In genomic region chr2:74491671-74492544, GRCh38 we compare ENCODE assay signal across 2 cellular contexts.
TF ChIP-seq lines count a peak whose summit lies in the region.

No MANE protein-coding gene starts in this region.

TF ChIP-seq in liver, 16 proteins besides CTCF, POLR2A, EP300 and RAD21:
- no peak for TF ChIP-seq NR2F2 (IDR thresholded peaks at IDR 0.05)
- peak; percentile 44 for TF ChIP-seq REST (IDR thresholded peaks at IDR 0.05)
- TF ChIP-seq FOXA1 (IDR thresholded peaks at IDR 0.05) = no peak
- TF ChIP-seq RXRA (IDR thresholded peaks at IDR 0.05) = peak; percentile 89 to 91
- TF ChIP-seq FOXA2 (IDR thresholded peaks at IDR 0.05) = no peak
- TF ChIP-seq, protein P1, sequence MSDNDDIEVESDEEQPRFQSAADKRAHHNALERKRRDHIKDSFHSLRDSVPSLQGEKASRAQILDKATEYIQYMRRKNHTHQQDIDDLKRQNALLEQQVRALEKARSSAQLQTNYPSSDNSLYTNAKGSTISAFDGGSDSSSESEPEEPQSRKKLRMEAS (IDR thresholded peaks at IDR 0.05) = peak; percentile 84
- no peak for TF ChIP-seq TAF1 (conservative IDR thresholded peaks at IDR 0.05)
- TF ChIP-seq ATF3 (IDR thresholded peaks at IDR 0.05) = peak; percentile 24
- peak; percentile 69 for TF ChIP-seq ZBTB33 (IDR thresholded peaks at IDR 0.05)
- TF ChIP-seq EGR1 (IDR thresholded peaks at IDR 0.05; ENCODE audit: low read depth in 2 of 2) = peak in 1 of 2 donors; percentile 39
- TF ChIP-seq GABPA (IDR thresholded peaks at IDR 0.05 in 1 of 2, conservative IDR thresholded peaks at IDR 0.05 in 1 of 2) = peak in 1 of 2 donors; percentile 74
- peak in 1 of 2 donors; percentile 65 for TF ChIP-seq JUND (IDR thresholded peaks at IDR 0.05)
- TF ChIP-seq SP1 (IDR thresholded peaks at IDR 0.05) = peak; percentile 69
- peak; percentile 84 to 95 for TF ChIP-seq HNF4A (conservative IDR thresholded peaks at IDR 0.05)
- TF ChIP-seq HNF4G (IDR thresholded peaks at IDR 0.05) = peak; percentile 67
- peak; percentile 79 for TF ChIP-seq YY1 (IDR thresholded peaks at IDR 0.05)
TF ChIP-seq in liver: peak in this region for 12.

TF ChIP-seq in HepG2, 621 proteins besides CTCF, POLR2A, EP300 and RAD21:
- TF ChIP-seq HDAC2 (CRISPR knock-in tag; IDR thresholded peaks at IDR 0.05) (no peak), ZNF292 (CRISPR knock-in tag; IDR thresholded peaks at IDR 0.05; ENCODE audit: borderline replicate concordance, low read depth) (no peak), ZBTB25 (CRISPR knock-in tag; IDR thresholded peaks at IDR 0.05) (no peak), NFKB2 (CRISPR knock-in tag; IDR thresholded peaks at IDR 0.05; ENCODE audit: borderline replicate concordance) (no peak), ZNF605 (CRISPR knock-in tag; IDR thresholded peaks at IDR 0.05) (no peak), THAP8 (CRISPR knock-in tag; IDR thresholded peaks at IDR 0.05; ENCODE audit: borderline replicate concordance) (no peak), ZNF34 (CRISPR knock-in tag; IDR thresholded peaks at IDR 0.05; ENCODE audit: borderline replicate concordance) (no peak), WIZ (CRISPR knock-in tag; IDR thresholded peaks at IDR 0.05) (no peak), ZNF333 (CRISPR knock-in tag; IDR thresholded peaks at IDR 0.05; ENCODE audit: borderline replicate concordance) (no peak), RFX5 (IDR thresholded peaks at IDR 0.05; ENCODE audit: low read depth, low read length) (no peak), PAF1 (CRISPR knock-in tag; IDR thresholded peaks at IDR 0.05) (no peak), YEATS2 (CRISPR knock-in tag; IDR thresholded peaks at IDR 0.05; ENCODE audit: borderline replicate concordance) (no peak), ZNF546 (CRISPR knock-in tag; conservative IDR thresholded peaks at IDR 0.05) (no peak), SRF (IDR thresholded peaks at IDR 0.05; ENCODE audit: low read depth, low read length) (no peak), ZNF644 (CRISPR knock-in tag; IDR thresholded peaks at IDR 0.05; ENCODE audit: low read depth) (no peak), ZNF572 (CRISPR knock-in tag; IDR thresholded peaks at IDR 0.05) (no peak), RBM39 (IDR thresholded peaks at IDR 0.05; ENCODE audit: low read depth, low read length, poor library complexity, severe bottlenecking) (no peak), ZBTB42 (CRISPR knock-in tag; IDR thresholded peaks at IDR 0.05) (no peak)
- TF ChIP-seq, protein P2, sequence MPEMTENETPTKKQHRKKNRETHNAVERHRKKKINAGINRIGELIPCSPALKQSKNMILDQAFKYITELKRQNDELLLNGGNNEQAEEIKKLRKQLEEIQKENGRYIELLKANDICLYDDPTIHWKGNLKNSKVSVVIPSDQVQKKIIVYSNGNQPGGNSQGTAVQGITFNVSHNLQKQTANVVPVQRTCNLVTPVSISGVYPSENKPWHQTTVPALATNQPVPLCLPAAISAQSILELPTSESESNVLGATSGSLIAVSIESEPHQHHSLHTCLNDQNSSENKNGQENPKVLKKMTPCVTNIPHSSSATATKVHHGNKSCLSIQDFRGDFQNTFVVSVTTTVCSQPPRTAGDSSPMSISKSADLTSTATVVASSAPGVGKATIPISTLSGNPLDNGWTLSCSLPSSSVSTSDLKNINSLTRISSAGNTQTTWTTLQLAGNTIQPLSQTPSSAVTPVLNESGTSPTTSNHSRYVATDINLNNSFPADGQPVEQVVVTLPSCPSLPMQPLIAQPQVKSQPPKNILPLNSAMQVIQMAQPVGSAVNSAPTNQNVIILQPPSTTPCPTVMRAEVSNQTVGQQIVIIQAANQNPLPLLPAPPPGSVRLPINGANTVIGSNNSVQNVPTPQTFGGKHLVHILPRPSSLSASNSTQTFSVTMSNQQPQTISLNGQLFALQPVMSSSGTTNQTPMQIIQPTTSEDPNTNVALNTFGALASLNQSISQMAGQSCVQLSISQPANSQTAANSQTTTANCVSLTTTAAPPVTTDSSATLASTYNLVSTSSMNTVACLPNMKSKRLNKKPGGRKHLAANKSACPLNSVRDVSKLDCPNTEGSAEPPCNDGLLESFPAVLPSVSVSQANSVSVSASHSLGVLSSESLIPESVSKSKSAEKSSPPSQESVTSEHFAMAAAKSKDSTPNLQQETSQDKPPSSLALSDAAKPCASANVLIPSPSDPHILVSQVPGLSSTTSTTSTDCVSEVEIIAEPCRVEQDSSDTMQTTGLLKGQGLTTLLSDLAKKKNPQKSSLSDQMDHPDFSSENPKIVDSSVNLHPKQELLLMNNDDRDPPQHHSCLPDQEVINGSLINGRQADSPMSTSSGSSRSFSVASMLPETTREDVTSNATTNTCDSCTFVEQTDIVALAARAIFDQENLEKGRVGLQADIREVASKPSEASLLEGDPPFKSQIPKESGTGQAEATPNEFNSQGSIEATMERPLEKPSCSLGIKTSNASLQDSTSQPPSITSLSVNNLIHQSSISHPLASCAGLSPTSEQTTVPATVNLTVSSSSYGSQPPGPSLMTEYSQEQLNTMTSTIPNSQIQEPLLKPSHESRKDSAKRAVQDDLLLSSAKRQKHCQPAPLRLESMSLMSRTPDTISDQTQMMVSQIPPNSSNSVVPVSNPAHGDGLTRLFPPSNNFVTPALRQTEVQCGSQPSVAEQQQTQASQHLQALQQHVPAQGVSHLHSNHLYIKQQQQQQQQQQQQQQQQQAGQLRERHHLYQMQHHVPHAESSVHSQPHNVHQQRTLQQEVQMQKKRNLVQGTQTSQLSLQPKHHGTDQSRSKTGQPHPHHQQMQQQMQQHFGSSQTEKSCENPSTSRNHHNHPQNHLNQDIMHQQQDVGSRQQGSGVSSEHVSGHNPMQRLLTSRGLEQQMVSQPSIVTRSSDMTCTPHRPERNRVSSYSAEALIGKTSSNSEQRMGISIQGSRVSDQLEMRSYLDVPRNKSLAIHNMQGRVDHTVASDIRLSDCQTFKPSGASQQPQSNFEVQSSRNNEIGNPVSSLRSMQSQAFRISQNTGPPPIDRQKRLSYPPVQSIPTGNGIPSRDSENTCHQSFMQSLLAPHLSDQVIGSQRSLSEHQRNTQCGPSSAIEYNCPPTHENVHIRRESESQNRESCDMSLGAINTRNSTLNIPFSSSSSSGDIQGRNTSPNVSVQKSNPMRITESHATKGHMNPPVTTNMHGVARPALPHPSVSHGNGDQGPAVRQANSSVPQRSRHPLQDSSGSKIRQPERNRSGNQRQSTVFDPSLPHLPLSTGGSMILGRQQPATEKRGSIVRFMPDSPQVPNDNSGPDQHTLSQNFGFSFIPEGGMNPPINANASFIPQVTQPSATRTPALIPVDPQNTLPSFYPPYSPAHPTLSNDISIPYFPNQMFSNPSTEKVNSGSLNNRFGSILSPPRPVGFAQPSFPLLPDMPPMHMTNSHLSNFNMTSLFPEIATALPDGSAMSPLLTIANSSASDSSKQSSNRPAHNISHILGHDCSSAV (CRISPR knock-in tag; IDR thresholded peaks at IDR 0.05; ENCODE audit: borderline replicate concordance) = no peak
